ENCODE assay signal across 16 cellular contexts in the genomic region with DNA sequence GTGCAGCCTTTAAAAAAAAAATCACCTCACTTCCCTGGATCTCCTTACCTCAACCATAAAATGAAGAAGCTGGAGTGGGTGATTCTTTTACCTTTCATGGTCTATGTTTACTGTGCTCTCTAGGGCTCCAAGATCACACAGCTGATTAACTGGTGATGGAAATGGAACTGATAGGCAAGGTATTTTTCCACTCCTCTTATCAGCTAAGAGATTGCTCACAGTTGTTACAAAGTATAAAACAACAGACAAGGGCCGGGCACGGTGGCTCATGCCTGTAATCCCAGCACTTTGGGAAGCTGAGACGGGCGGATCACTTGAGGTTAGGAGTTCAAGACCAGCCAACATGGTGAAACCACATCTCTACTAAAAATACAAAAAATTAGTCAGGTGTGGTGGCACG. TPM values are rescaled to one million over a fixed set of nuclear protein-coding genes. Genes with fewer than 3 reads are reported as not detected.
DNase-seq lines count a peak whose midpoint lies in the region; ATAC-seq and TF ChIP-seq lines count a peak whose summit lies in the region.
"Had no signal": no experiment of that assay in that cellular context is flagged by ENCODE, and none has a peak within 500 bp of the region (broad histone marks: within the 10 kb centered on the region; RNA-seq: fewer than 3 reads in every experiment).

No MANE protein-coding gene starts in this region.

- H3K27me3 ChIP-seq in HUES6 (ENCODE audit: control insufficient read depth, insufficient read depth, low read length), result no peaks in the 10 kb centered on the region
- no peaks in the 10 kb centered on the region for H3K27me3 ChIP-seq in hepatocyte
- H3K27me3 ChIP-seq in CD8-positive, alpha-beta memory T cell (ENCODE audit: insufficient read depth, low read length, poor library complexity, severe bottlenecking), result no peaks in the 10 kb centered on the region
- H3K27me3 ChIP-seq in colonic mucosa, result no peaks in the 10 kb centered on the region

- no peaks in the 10 kb centered on the region for H3K79me2 ChIP-seq in hepatocyte

- H3K9me3 Mint-ChIP-seq in activated T-cell treated with anti-CD3 and anti-CD28 coated beads, Interleukin-2, amount 50 U/mL, for 72 hours, result no peaks in the 10 kb centered on the region
- no peaks in the 10 kb centered on the region for H3K9me3 Mint-ChIP-seq in progenitor cell of endocrine pancreas (ENCODE audit: low read depth)
- no peaks in the 10 kb centered on the region for H3K9me3 Mint-ChIP-seq in CD8-positive, alpha-beta memory T cell
- H3K9me3 Mint-ChIP-seq: CD4-positive, alpha-beta T cell had no signal

- H3K36me3 ChIP-seq in HUES6 (ENCODE audit: control insufficient read depth, insufficient read depth, low read length), result peaks cover 82% of the 10 kb centered on the region
- no peaks in the 10 kb centered on the region for H3K36me3 ChIP-seq in hepatocyte (replicated peaks; ENCODE audit: insufficient read depth, low read depth)
- peaks cover 12% of the 10 kb centered on the region for H3K36me3 ChIP-seq in CD8-positive, alpha-beta memory T cell (ENCODE audit: insufficient read depth, low read length)
- H3K36me3 ChIP-seq in colonic mucosa, result peaks cover 5% of the 10 kb centered on the region

- peak overlapping the region; percentile 57 for H3K27ac Mint-ChIP-seq in activated T-cell treated with anti-CD3 and anti-CD28 coated beads, Interleukin-2, amount 50 U/mL, for 72 hours
- H3K27ac Mint-ChIP-seq in progenitor cell of endocrine pancreas, result peak overlapping the region; percentile 31
- H3K27ac Mint-ChIP-seq in CD8-positive, alpha-beta memory T cell, result no peak overlapping the region
- H3K27ac Mint-ChIP-seq: B cell; CD4-positive, alpha-beta T cell had no signal

- H3K36me3 Mint-ChIP-seq in activated T-cell treated with anti-CD3 and anti-CD28 coated beads, Interleukin-2, amount 50 U/mL, for 72 hours (ENCODE audit: insufficient read depth in 2 of 2), result peaks cover 5 to 14% of the 10 kb centered on the region in 2 donors
- H3K36me3 Mint-ChIP-seq in progenitor cell of endocrine pancreas (ENCODE audit: insufficient read depth), result peaks cover 4% of the 10 kb centered on the region
- H3K36me3 Mint-ChIP-seq in CD8-positive, alpha-beta memory T cell, result peaks cover 0 to 71% (median 9%) of the 10 kb centered on the region in 3 donors

- no peaks in the 10 kb centered on the region for H3K9me3 ChIP-seq in HUES6 (ENCODE audit: control insufficient read depth, insufficient read depth, low read depth, low read length)
- H3K9me3 ChIP-seq in hepatocyte (ENCODE audit: low read depth), result no peaks in the 10 kb centered on the region
- no peaks in the 10 kb centered on the region for H3K9me3 ChIP-seq in CD8-positive, alpha-beta memory T cell (ENCODE audit: low read length)
- no peaks in the 10 kb centered on the region for H3K9me3 ChIP-seq in colonic mucosa

- ATAC-seq in activated T-cell treated with anti-CD3 and anti-CD28 coated beads, Interleukin-2, amount 50 U/mL, for 72 hours (replicated peaks in 1 of 2), result no peak

- no peaks in the 10 kb centered on the region for H3K9me2 ChIP-seq in hepatocyte (replicated peaks; ENCODE audit: insufficient read depth)

- H3K4me3 Mint-ChIP-seq in activated T-cell treated with anti-CD3 and anti-CD28 coated beads, Interleukin-2, amount 50 U/mL, for 72 hours, result no peak overlapping the region
- H3K4me3 Mint-ChIP-seq in progenitor cell of endocrine pancreas (ENCODE audit: low read depth), result no peak overlapping the region
- H3K4me3 Mint-ChIP-seq in CD8-positive, alpha-beta memory T cell, result no peak overlapping the region
- H3K4me3 Mint-ChIP-seq: B cell; CD4-positive, alpha-beta T cell had no signal

- no peaks in the 10 kb centered on the region for H3K4me1 ChIP-seq in HUES6 (ENCODE audit: control insufficient read depth, insufficient read depth, low read length)
- no peaks in the 10 kb centered on the region for H3K4me1 ChIP-seq in hepatocyte (ENCODE audit: insufficient read depth)
- no peaks in the 10 kb centered on the region for H3K4me1 ChIP-seq in CD8-positive, alpha-beta memory T cell (ENCODE audit: insufficient read depth, low read length)
- no peaks in the 10 kb centered on the region for H3K4me1 ChIP-seq in colonic mucosa

- no peak for DNase-seq in activated T-cell treated with anti-CD3 and anti-CD28 coated beads, Interleukin-2, amount 50 U/mL, for 72 hours
- DNase-seq in activated T-cell treated with anti-CD3 and anti-CD28 coated beads, Interleukin-2, amount 50 U/mL, for 48 hours, result no peak
- DNase-seq in hepatocyte (ENCODE audit: low spot score), result peak; percentile 34
- no peak for DNase-seq in progenitor cell of endocrine pancreas (ENCODE audit: low spot score, unreplicated experiment)
- DNase-seq in CD8-positive, alpha-beta memory T cell, result no peak
- no peak for DNase-seq in colonic mucosa
- DNase-seq in GM19240 (ENCODE audit: insufficient read length, low spot score), result no peak
- DNase-seq: ACHN; C1 segment of cervical spinal cord; CD4-positive, alpha-beta T cell; DMS153; GF-D8; HCEC 1CT had no signal

- no peaks in the 10 kb centered on the region for H4K20me1 ChIP-seq in hepatocyte (ENCODE audit: insufficient read depth, poor library complexity, severe bottlenecking)

- intact Hi-C loops in colonic mucosa (cut with DNase I), result no loop called here

- H3K4me2 ChIP-seq in hepatocyte, result no peak overlapping the region

- POLR2A ChIA-PET in CD8-positive, alpha-beta memory T cell (lab: Charles Lee), result no interaction called here

- CTCF ChIA-PET in CD8-positive, alpha-beta memory T cell (lab: Charles Lee), result interaction anchor here (0.7 kb wide), 1 partner anchor 24 kb away, joined by 3 read pairs; no protein-coding TSS in a partner anchor

- H3K9ac ChIP-seq in HUES6 (ENCODE audit: low read length) (peak overlapping the region; percentile 26), colonic mucosa (ENCODE audit: low read depth in 2 of 2, low read length in 2 of 2) (no peak overlapping the region)

- H3K4me3 ChIP-seq in HUES6 (ENCODE audit: low read depth, low read length) (no peak overlapping the region), hepatocyte (no peak overlapping the region), colonic mucosa (no peak overlapping the region)
- no peak overlapping the region for H3K4me3 ChIP-seq in CD8-positive, alpha-beta memory T cell (ENCODE audit: low read length)

- WGBS in hepatocyte (ENCODE audit: low lambda C conversion rate, missing lambda C conversion rate), result 49% methylated on average over 5 of the region's 5 CpGs

- H3K27ac ChIP-seq in HUES6 (ENCODE audit: low read depth, low read length), result no peak overlapping the region
- H3K27ac ChIP-seq in hepatocyte, result peak overlapping the region; percentile 59
- H3K27ac ChIP-seq in CD8-positive, alpha-beta memory T cell (ENCODE audit: low read depth, low read length), result no peak overlapping the region
- H3K27ac ChIP-seq in colonic mucosa, result no peak overlapping the region
- H3K27ac ChIP-seq: HL-60 had no signal

- H2AFZ ChIP-seq in hepatocyte, result no peak overlapping the region

- H3K4me1 Mint-ChIP-seq in activated T-cell treated with anti-CD3 and anti-CD28 coated beads, Interleukin-2, amount 50 U/mL, for 72 hours (ENCODE audit: low read depth), result no peaks in the 10 kb centered on the region
- H3K4me1 Mint-ChIP-seq in progenitor cell of endocrine pancreas (ENCODE audit: low read depth), result no peaks in the 10 kb centered on the region
- H3K4me1 Mint-ChIP-seq in CD8-positive, alpha-beta memory T cell, result peaks cover 0 to 5% (median 0%) of the 10 kb centered on the region in 3 donors
- H3K4me1 Mint-ChIP-seq: B cell had no signal

- no peak for TF ChIP-seq CTCF in hepatocyte (IDR thresholded peaks at IDR 0.05; ENCODE audit: poor library complexity)
- no peak for TF ChIP-seq CTCF in progenitor cell of endocrine pancreas (IDR thresholded peaks at IDR 0.05; ENCODE audit: unreplicated experiment)
- TF ChIP-seq CTCF in colonic mucosa (IDR thresholded peaks at IDR 0.05), result no peak

- no peaks in the 10 kb centered on the region for H3K27me3 Mint-ChIP-seq in activated T-cell treated with anti-CD3 and anti-CD28 coated beads, Interleukin-2, amount 50 U/mL, for 72 hours (ENCODE audit: low read depth)
- no peaks in the 10 kb centered on the region for H3K27me3 Mint-ChIP-seq in progenitor cell of endocrine pancreas
- H3K27me3 Mint-ChIP-seq in CD8-positive, alpha-beta memory T cell, result no peaks in the 10 kb centered on the region
- H3K27me3 Mint-ChIP-seq: B cell; CD4-positive, alpha-beta T cell had no signal

RNA-seq across cellular contexts. Expression of gene RPS27A, which starts 14.5 kb away (rescaled TPM):
- total RNA-seq in activated T-cell treated with anti-CD3 and anti-CD28 coated beads, Interleukin-2, amount 50 U/mL, for 72 hours, result 1,000 to 10,000 TPM; 1,242 to 1,391 TPM
- total RNA-seq in hepatocyte (1,542 and 1,777 TPM in 2 replicates), progenitor cell of endocrine pancreas (807 and 898 TPM in 2 replicates), colonic mucosa (100 to 1,000 TPM; 756 to 773 TPM)
- polyA plus RNA-seq in hepatocyte, result 601 and 608 TPM in 2 replicates
- total RNA-seq in CD8-positive, alpha-beta memory T cell, result 1,000 to 10,000 TPM; 1,155 to 1,172 TPM
- polyA plus RNA-seq in CD8-positive, alpha-beta memory T cell, result 3,070 TPM

RNA-seq across cellular contexts. Expression of gene CLHC1, which starts 14.9 kb away (rescaled TPM):
- total RNA-seq in activated T-cell treated with anti-CD3 and anti-CD28 coated beads, Interleukin-2, amount 50 U/mL, for 72 hours, result 10 to 100 TPM; 12.3 to 15.5 TPM
- 7.9 and 21.1 TPM in 2 replicates for total RNA-seq in hepatocyte
- polyA plus RNA-seq in hepatocyte, result 7.3 and 10.6 TPM in 2 replicates
- total RNA-seq in progenitor cell of endocrine pancreas, result 33.8 and 43.9 TPM in 2 replicates
- total RNA-seq in CD8-positive, alpha-beta memory T cell, result 1 to 10 TPM; 8.4 to 9.8 TPM
- 1.1 TPM for polyA plus RNA-seq in CD8-positive, alpha-beta memory T cell
- total RNA-seq in colonic mucosa, result 1 to 10 TPM; 8.1 to 8.9 TPM

RNA-seq across cellular contexts. Expression of gene MTIF2, which starts 22.0 kb away (rescaled TPM):
- 10 to 100 TPM; 49.8 to 55.7 TPM for total RNA-seq in activated T-cell treated with anti-CD3 and anti-CD28 coated beads, Interleukin-2, amount 50 U/mL, for 72 hours
- total RNA-seq in hepatocyte (25.6 and 30.2 TPM in 2 replicates), progenitor cell of endocrine pancreas (22.7 and 24.5 TPM in 2 replicates), colonic mucosa (10 to 100 TPM; 39.1 to 49.9 TPM)
- 16.5 and 17.4 TPM in 2 replicates for polyA plus RNA-seq in hepatocyte
- 10 to 100 TPM; 58.3 to 58.9 TPM for total RNA-seq in CD8-positive, alpha-beta memory T cell
- polyA plus RNA-seq in CD8-positive, alpha-beta memory T cell, result 19.5 TPM

Comparison
In these comparisons a context has a peak if more than half of its experiments do, and no peak if none do; other contexts are left out.
1. H3K27ac Mint-ChIP-seq: peak in activated T-cell treated with anti-CD3 and anti-CD28 coated beads, Interleukin-2, amount 50 U/mL, for 72 hours (single experiment) and progenitor cell of endocrine pancreas (single experiment); none in CD8-positive, alpha-beta memory T cell (0 of 8).